1 cellular context compared by ENCODE assay signal in the genomic region with DNA sequence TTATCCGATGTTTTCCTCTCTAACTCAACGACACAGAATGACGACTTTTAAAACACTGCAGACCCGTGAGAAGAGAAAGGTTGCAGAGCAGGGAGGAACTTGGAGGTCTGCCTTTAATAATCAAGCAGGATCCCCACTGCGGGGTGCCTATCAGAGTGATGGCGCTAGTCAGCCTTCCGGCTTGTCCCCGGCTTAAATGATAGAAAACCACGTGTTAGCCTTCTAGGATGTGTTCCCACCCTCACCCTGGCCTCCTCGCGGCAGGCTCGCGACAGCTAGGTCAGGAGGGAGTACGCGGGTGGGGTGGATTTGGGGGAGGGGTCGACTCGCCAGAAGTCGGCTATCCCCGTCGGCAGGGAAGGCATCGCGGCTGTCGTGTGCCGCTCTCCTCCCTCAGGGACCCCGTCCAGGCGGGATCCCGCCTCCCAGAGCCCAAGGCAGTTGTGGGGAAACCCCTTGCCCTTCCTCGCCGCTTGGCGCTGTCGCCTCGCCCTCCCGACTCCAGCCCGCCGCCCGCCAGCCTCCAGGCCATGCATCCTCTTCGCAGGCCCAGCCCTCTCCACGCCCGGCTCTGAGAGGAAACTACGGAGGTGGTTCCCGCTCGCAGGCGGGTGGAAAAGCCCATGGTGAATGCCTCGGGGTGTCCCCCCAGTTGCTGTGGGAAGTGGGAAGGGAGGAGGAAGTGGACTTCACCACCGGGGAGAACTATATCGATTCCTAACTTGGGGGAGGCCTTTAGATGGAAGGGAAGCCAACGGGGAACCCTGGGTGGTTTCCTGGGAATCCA.
A peak's percentile ranks its signal among the peaks of the same experiment; 100 is the strongest.
TF ChIP-seq lines count a peak whose summit lies in the region.

No MANE protein-coding gene starts in this region.

TF ChIP-seq in GM12878, 131 proteins besides CTCF, POLR2A, EP300 and RAD21 (continued from another document and continues in another):
- TF ChIP-seq EGR1 (IDR thresholded peaks at IDR 0.05; ENCODE audit: borderline replicate concordance in 1 of 2, low read depth in 2 of 2, low read length in 2 of 2) (0 out of 3 replicates have a peak, but pooled peaks of 1 of the 2 experiments have one; percentile 41), RCOR1 (conservative IDR thresholded peaks at IDR 0.05; ENCODE audit: low read depth, low read length) (no peak), ZSCAN29 (IDR thresholded peaks at IDR 0.05) (no peak), MYB (IDR thresholded peaks at IDR 0.05; ENCODE audit: borderline replicate concordance, low read depth, low read length) (no peak), NFXL1 (IDR thresholded peaks at IDR 0.05; ENCODE audit: borderline replicate concordance) (no peak), TARDBP (IDR thresholded peaks at IDR 0.05; ENCODE audit: borderline replicate concordance) (no peak), POU2F2 (IDR thresholded peaks at IDR 0.05; ENCODE audit: borderline replicate concordance, low read depth, low read length) (peak; percentile 45; the same call in 1 of the 3 replicates), SREBF2 (IDR thresholded peaks at IDR 0.05; ENCODE audit: low read length) (no peak), ASH2L (IDR thresholded peaks at IDR 0.05; ENCODE audit: borderline replicate concordance, low read depth) (peak; percentile 36; the same call in 1 of the 2 replicates), LARP7 (IDR thresholded peaks at IDR 0.05) (no peak; the same call in 1 of the 2 replicates), IRF4 (IDR thresholded peaks at IDR 0.05; ENCODE audit: low read depth, low read length) (no peak), STAT1 (conservative IDR thresholded peaks at IDR 0.05) (no peak), FOXM1 (IDR thresholded peaks at IDR 0.05; ENCODE audit: low read depth, low read length) (no peak), NKRF (conservative IDR thresholded peaks at IDR 0.05) (no peak; the same call in 1 of the 2 replicates), SPI1 (IDR thresholded peaks at IDR 0.05; ENCODE audit: borderline replicate concordance, insufficient read depth, low read depth, low read length) (peak; percentile 25; the same call in 1 of the 2 replicates), YBX1 (IDR thresholded peaks at IDR 0.05) (no peak), EED (IDR thresholded peaks at IDR 0.05; ENCODE audit: low read depth) (peak; percentile 87), BHLHE40 (IDR thresholded peaks at IDR 0.05; ENCODE audit: borderline replicate concordance in 1 of 2, low read depth in 2 of 2, low read length in 1 of 2) (no peak; a peak in 1 of 4 replicates), CUX1 (IDR thresholded peaks at IDR 0.05; ENCODE audit: insufficient replicate concordance, low read depth, low read length) (no peak), PRDM15 (CRISPR knock-in tag; IDR thresholded peaks at IDR 0.05) (no peak), BCLAF1 (IDR thresholded peaks at IDR 0.05) (no peak), MAX (IDR thresholded peaks at IDR 0.05; ENCODE audit: low read depth, low read length) (peak; percentile 87)
- TF ChIP-seq, protein P1, sequence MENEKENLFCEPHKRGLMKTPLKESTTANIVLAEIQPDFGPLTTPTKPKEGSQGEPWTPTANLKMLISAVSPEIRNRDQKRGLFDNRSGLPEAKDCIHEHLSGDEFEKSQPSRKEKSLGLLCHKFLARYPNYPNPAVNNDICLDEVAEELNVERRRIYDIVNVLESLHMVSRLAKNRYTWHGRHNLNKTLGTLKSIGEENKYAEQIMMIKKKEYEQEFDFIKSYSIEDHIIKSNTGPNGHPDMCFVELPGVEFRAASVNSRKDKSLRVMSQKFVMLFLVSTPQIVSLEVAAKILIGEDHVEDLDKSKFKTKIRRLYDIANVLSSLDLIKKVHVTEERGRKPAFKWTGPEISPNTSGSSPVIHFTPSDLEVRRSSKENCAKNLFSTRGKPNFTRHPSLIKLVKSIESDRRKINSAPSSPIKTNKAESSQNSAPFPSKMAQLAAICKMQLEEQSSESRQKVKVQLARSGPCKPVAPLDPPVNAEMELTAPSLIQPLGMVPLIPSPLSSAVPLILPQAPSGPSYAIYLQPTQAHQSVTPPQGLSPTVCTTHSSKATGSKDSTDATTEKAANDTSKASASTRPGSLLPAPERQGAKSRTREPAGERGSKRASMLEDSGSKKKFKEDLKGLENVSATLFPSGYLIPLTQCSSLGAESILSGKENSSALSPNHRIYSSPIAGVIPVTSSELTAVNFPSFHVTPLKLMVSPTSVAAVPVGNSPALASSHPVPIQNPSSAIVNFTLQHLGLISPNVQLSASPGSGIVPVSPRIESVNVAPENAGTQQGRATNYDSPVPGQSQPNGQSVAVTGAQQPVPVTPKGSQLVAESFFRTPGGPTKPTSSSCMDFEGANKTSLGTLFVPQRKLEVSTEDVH (IDR thresholded peaks at IDR 0.05; ENCODE audit: low read depth, partially characterized antibody) = no peak
- TF ChIP-seq, protein P2, sequence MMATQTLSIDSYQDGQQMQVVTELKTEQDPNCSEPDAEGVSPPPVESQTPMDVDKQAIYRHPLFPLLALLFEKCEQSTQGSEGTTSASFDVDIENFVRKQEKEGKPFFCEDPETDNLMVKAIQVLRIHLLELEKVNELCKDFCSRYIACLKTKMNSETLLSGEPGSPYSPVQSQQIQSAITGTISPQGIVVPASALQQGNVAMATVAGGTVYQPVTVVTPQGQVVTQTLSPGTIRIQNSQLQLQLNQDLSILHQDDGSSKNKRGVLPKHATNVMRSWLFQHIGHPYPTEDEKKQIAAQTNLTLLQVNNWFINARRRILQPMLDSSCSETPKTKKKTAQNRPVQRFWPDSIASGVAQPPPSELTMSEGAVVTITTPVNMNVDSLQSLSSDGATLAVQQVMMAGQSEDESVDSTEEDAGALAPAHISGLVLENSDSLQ (IDR thresholded peaks at IDR 0.05) = peak; percentile 52; the same call in 1 of the 2 replicates
- TF ChIP-seq, protein P3, sequence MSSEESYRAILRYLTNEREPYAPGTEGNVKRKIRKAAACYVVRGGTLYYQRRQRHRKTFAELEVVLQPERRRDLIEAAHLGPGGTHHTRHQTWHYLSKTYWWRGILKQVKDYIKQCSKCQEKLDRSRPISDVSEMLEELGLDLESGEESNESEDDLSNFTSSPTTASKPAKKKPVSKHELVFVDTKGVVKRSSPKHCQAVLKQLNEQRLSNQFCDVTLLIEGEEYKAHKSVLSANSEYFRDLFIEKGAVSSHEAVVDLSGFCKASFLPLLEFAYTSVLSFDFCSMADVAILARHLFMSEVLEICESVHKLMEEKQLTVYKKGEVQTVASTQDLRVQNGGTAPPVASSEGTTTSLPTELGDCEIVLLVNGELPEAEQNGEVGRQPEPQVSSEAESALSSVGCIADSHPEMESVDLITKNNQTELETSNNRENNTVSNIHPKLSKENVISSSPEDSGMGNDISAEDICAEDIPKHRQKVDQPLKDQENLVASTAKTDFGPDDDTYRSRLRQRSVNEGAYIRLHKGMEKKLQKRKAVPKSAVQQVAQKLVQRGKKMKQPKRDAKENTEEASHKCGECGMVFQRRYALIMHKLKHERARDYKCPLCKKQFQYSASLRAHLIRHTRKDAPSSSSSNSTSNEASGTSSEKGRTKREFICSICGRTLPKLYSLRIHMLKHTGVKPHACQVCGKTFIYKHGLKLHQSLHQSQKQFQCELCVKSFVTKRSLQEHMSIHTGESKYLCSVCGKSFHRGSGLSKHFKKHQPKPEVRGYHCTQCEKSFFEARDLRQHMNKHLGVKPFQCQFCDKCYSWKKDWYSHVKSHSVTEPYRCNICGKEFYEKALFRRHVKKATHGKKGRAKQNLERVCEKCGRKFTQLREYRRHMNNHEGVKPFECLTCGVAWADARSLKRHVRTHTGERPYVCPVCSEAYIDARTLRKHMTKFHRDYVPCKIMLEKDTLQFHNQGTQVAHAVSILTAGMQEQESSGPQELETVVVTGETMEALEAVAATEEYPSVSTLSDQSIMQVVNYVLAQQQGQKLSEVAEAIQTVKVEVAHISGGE (CRISPR knock-in tag; IDR thresholded peaks at IDR 0.05) = no peak
